18 cellular contexts compared by ENCODE assay signal in the genomic region with DNA sequence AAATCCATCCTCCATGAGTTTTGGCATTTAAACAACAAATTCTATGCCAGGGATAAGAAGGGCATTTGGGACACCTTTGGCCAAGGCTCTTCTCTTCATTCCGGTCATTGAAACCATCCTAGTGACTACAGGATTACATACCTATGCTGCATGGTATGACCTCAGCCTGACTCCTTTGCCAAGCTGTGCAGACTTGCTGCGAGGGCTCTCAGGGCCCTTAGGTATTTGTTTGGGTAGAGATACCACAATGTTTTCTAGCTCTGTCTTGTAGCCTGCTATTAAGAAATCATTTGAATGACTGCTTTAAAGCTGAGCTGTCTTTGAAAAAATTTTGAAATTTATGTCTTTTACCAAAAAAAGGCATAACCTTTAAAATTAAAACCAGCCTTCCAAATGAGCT.
"Had no signal": no experiment of that assay in that cellular context is flagged by ENCODE, and none has a peak within 500 bp of the region (broad histone marks: within the 10 kb centered on the region; RNA-seq: fewer than 3 reads in every experiment).

No MANE protein-coding gene starts in this region.

- H3K9me3 ChIP-seq: neutrophil, tibial artery, vagina had no signal

- DNase-seq: activated CD4-positive, alpha-beta T cell treated with anti-CD3 and anti-CD28 coated beads, Interleukin-2, amount 50 U/mL, for 1 hour; activated CD8-positive, alpha-beta memory T cell treated with anti-CD3 and anti-CD28 coated beads for 24 hours; activated gamma-delta T cell treated with Interleukin-2 at 50 U/mL for 16 hours; amygdala; brain microvascular endothelial cell; effector memory CD4-positive, alpha-beta T cell; natural killer cell; stimulated activated CD4-positive, alpha-beta T cell treated with anti-CD3 and anti-CD28 coated beads, Interleukin-12 subunit alpha, Interleukin-12 subunit beta, amount 100 ng/mL, for 4 hours; stimulated activated CD4-positive, alpha-beta T cell treated with anti-CD3 and anti-CD28 coated beads, Interleukin-2, amount 100 ng/mL, for 24 hours; tibial artery had no signal

- H3K36me3 ChIP-seq: brain microvascular endothelial cell, neutrophil, tibial artery, vagina had no signal

- H3K4me3 ChIP-seq: tibial artery, vagina had no signal

- H3K4me3 Mint-ChIP-seq: activated naive CD8-positive, alpha-beta T cell; dendritic cell treated with granulocyte-macrophage colony-stimulating factor and Interleukin-4, amounts not matched to agents 40 ng/mL and 50 ng/mL, for 4 days; memory B cell; natural killer cell; stimulated activated memory B cell treated with anti-CD40 and anti-IgM and Interleukin-4, amounts not matched to agents 10 μg/mL and 1 μg/mL and 100 μg/mL, for 72 hours had no signal

- H3K36me3 Mint-ChIP-seq: activated naive CD8-positive, alpha-beta T cell; memory B cell; stimulated activated memory B cell treated with anti-CD40 and anti-IgM and Interleukin-4, amounts not matched to agents 10 μg/mL and 1 μg/mL and 100 μg/mL, for 72 hours had no signal

- H3K27ac Mint-ChIP-seq: activated naive CD8-positive, alpha-beta T cell; dendritic cell treated with granulocyte-macrophage colony-stimulating factor and Interleukin-4, amounts not matched to agents 40 ng/mL and 50 ng/mL, for 4 days; memory B cell; natural killer cell; stimulated activated memory B cell treated with anti-CD40 and anti-IgM and Interleukin-4, amounts not matched to agents 10 μg/mL and 1 μg/mL and 100 μg/mL, for 72 hours had no signal

- H3K27me3 ChIP-seq: brain microvascular endothelial cell, neutrophil, tibial artery, vagina had no signal

- H3K27me3 Mint-ChIP-seq: activated naive CD8-positive, alpha-beta T cell; dendritic cell treated with granulocyte-macrophage colony-stimulating factor and Interleukin-4, amounts not matched to agents 40 ng/mL and 50 ng/mL, for 4 days; memory B cell; stimulated activated memory B cell treated with anti-CD40 and anti-IgM and Interleukin-4, amounts not matched to agents 10 μg/mL and 1 μg/mL and 100 μg/mL, for 72 hours had no signal

- H3K9me3 Mint-ChIP-seq: memory B cell had no signal

- ATAC-seq: left lobe of liver; natural killer cell; stimulated activated memory B cell treated with anti-CD40 and anti-IgM and Interleukin-4, amounts not matched to agents 10 μg/mL and 1 μg/mL and 100 μg/mL, for 72 hours had no signal

- FAIRE-seq: islet of Langerhans had no signal

- H3K27ac ChIP-seq: brain microvascular endothelial cell, neutrophil, tibial artery, vagina had no signal

- H3K4me1 ChIP-seq: tibial artery, vagina had no signal

- H3K4me1 Mint-ChIP-seq: memory B cell; natural killer cell; stimulated activated memory B cell treated with anti-CD40 and anti-IgM and Interleukin-4, amounts not matched to agents 10 μg/mL and 1 μg/mL and 100 μg/mL, for 72 hours had no signal
